In genomic region chr18:35041752-35042379, GRCh38 we compare ENCODE assay signal across 7 cellular contexts. TPM values are rescaled to one million over a fixed set of nuclear protein-coding genes. Genes with fewer than 3 reads are reported as not detected.
DNase-seq lines count a peak whose midpoint lies in the region; ATAC-seq, FAIRE-seq and TF ChIP-seq lines count a peak whose summit lies in the region.

No MANE protein-coding gene starts in this region.

- peak overlapping the region; percentile 88 for H3K4me3 ChIP-seq in astrocyte of the cerebellum (ENCODE audit: low read depth, low read length)
- peak overlapping the region; percentile 94 to 98 for H3K4me3 ChIP-seq in kidney (ENCODE audit: low read length in 2 of 2)

- H3K36me3 Mint-ChIP-seq in stimulated activated memory B cell treated with anti-CD40 and anti-IgM and Interleukin-4, amounts not matched to agents 10 μg/mL and 1 μg/mL and 100 μg/mL, for 72 hours: no peaks in the 10 kb centered on the region

- H3K27ac ChIP-seq in kidney (ENCODE audit: low read depth in 2 of 2, low read length in 2 of 2): peak overlapping the region; percentile 83 to 91

- H3K9me3 Mint-ChIP-seq in stimulated activated memory B cell treated with anti-CD40 and anti-IgM and Interleukin-4, amounts not matched to agents 10 μg/mL and 1 μg/mL and 100 μg/mL, for 72 hours: no peaks in the 10 kb centered on the region

- DNase-seq in NCI-H524 (lab: John Stamatoyannopoulos, UW): peak; percentile 34 to 72
- no peak for DNase-seq in astrocyte of the cerebellum (ENCODE audit: low read depth)
- DNase-seq in kidney: no peak

- in situ Hi-C loops in astrocyte of the cerebellum (cut with HindIII; ENCODE audit: low sequenced_read_pairs): no loop called here

- intact Hi-C loops in kidney (cut with DNase I): no loop called here

- peaks cover 88% of the 10 kb centered on the region for H3K4me1 Mint-ChIP-seq in stimulated activated memory B cell treated with anti-CD40 and anti-IgM and Interleukin-4, amounts not matched to agents 10 μg/mL and 1 μg/mL and 100 μg/mL, for 72 hours

- H3K4me3 Mint-ChIP-seq in stimulated activated memory B cell treated with anti-CD40 and anti-IgM and Interleukin-4, amounts not matched to agents 10 μg/mL and 1 μg/mL and 100 μg/mL, for 72 hours: peak overlapping the region; percentile 96

- no peaks in the 10 kb centered on the region for H3K9me3 ChIP-seq in kidney (ENCODE audit: control insufficient read depth in 1 of 2, low read length in 2 of 2)

- TF ChIP-seq CTCF in astrocyte of the cerebellum (IDR thresholded peaks at IDR 0.05; ENCODE audit: low read depth, low read length, missing control alignments): no peak
- no peak for TF ChIP-seq CTCF in kidney (IDR thresholded peaks at IDR 0.05; ENCODE audit: borderline replicate concordance, extremely low read depth, insufficient read depth)

- no peak for FAIRE-seq in kidney (lab: Jason Lieb, UNC)

- H3K27me3 Mint-ChIP-seq in stimulated activated memory B cell treated with anti-CD40 and anti-IgM and Interleukin-4, amounts not matched to agents 10 μg/mL and 1 μg/mL and 100 μg/mL, for 72 hours: no peaks in the 10 kb centered on the region

- peak overlapping the region; percentile 91 for H3K27ac Mint-ChIP-seq in stimulated activated memory B cell treated with anti-CD40 and anti-IgM and Interleukin-4, amounts not matched to agents 10 μg/mL and 1 μg/mL and 100 μg/mL, for 72 hours

- peak overlapping the region; percentile 84 to 92 for H3K9ac ChIP-seq in kidney (ENCODE audit: low read length in 2 of 2)

- peaks cover 2 to 3% of the 10 kb centered on the region in 2 donors for H3K4me1 ChIP-seq in kidney (ENCODE audit: control insufficient read depth in 1 of 2, insufficient read depth in 1 of 2, low read depth in 1 of 2, low read length in 2 of 2)

- peak; percentile 3 for ATAC-seq in GM19468 (IDR thresholded peaks at IDR 0.05; ENCODE audit: extremely low read depth, unreplicated experiment)
- no peak for ATAC-seq in stimulated activated memory B cell treated with anti-CD40 and anti-IgM and Interleukin-4, amounts not matched to agents 10 μg/mL and 1 μg/mL and 100 μg/mL, for 72 hours
- no peak for ATAC-seq in GM18868 (IDR thresholded peaks at IDR 0.05; ENCODE audit: unreplicated experiment)
- ATAC-seq in GM19467 (IDR thresholded peaks at IDR 0.05; ENCODE audit: unreplicated experiment): no peak

- H3K36me3 ChIP-seq in kidney (ENCODE audit: control insufficient read depth in 1 of 2, insufficient read depth in 2 of 2, low read length in 2 of 2): no peaks in the 10 kb centered on the region

RNA-seq across cellular contexts. Expression of gene MAPRE2, which starts 0.7 kb away (rescaled TPM):
- 30.2 TPM for total RNA-seq in kidney
- 15.2 TPM for polyA plus RNA-seq in kidney (ENCODE audit: insufficient read depth, low read depth, low replicate concordance)

Comparison
In these comparisons a context has a peak if more than half of its experiments do, and no peak if none do; other contexts are left out.
1. DNase-seq: peak in NCI-H524 (2 of 2); none in astrocyte of the cerebellum (single experiment) and kidney (single experiment).